1 cellular context compared by ENCODE assay signal in the genomic region with DNA sequence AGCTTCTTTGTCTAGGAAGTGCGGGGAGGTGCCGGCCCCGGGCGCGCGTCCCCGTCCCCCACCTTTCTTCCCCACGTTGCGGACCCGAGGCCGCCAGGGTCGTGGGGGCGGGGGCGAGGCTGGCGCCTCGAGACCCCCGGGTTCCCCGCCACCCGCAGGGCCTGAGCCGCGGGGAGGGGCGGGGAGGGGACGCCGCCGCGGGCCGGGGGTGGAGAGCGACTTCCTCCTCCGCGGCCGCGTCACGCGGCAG.
TF ChIP-seq lines count a peak whose summit lies in the region.

No MANE protein-coding gene starts in this region.

TF ChIP-seq in SK-N-SH treated with all-trans-retinoic acid at 6 μM for 48 hours, 23 proteins besides CTCF, POLR2A, EP300 and RAD21 (continued from another document):
- TF ChIP-seq, protein P1, sequence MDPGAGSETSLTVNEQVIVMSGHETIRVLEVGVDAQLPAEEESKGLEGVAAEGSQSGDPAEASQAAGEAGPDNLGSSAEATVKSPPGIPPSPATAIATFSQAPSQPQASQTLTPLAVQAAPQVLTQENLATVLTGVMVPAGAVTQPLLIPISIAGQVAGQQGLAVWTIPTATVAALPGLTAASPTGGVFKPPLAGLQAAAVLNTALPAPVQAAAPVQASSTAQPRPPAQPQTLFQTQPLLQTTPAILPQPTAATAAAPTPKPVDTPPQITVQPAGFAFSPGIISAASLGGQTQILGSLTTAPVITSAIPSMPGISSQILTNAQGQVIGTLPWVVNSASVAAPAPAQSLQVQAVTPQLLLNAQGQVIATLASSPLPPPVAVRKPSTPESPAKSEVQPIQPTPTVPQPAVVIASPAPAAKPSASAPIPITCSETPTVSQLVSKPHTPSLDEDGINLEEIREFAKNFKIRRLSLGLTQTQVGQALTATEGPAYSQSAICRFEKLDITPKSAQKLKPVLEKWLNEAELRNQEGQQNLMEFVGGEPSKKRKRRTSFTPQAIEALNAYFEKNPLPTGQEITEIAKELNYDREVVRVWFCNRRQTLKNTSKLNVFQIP (CRISPR knock-in tag; IDR thresholded peaks at IDR 0.05; ENCODE audit: borderline replicate concordance, low read depth): no peak
- TF ChIP-seq ZC3H10 (CRISPR knock-in tag; IDR thresholded peaks at IDR 0.05): no peak
- TF ChIP-seq OSR1 (CRISPR knock-in tag; IDR thresholded peaks at IDR 0.05): no peak
- TF ChIP-seq TOX (CRISPR knock-in tag; IDR thresholded peaks at IDR 0.05; ENCODE audit: borderline replicate concordance): no peak
- TF ChIP-seq, protein P2, sequence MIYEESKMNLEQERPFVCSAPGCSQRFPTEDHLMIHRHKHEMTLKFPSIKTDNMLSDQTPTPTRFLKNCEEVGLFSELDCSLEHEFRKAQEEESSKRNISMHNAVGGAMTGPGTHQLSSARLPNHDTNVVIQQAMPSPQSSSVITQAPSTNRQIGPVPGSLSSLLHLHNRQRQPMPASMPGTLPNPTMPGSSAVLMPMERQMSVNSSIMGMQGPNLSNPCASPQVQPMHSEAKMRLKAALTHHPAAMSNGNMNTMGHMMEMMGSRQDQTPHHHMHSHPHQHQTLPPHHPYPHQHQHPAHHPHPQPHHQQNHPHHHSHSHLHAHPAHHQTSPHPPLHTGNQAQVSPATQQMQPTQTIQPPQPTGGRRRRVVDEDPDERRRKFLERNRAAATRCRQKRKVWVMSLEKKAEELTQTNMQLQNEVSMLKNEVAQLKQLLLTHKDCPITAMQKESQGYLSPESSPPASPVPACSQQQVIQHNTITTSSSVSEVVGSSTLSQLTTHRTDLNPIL (CRISPR knock-in tag; IDR thresholded peaks at IDR 0.05; ENCODE audit: low read depth): no peak
- no peak for TF ChIP-seq ZFP3 (CRISPR knock-in tag; IDR thresholded peaks at IDR 0.05)
- no peak for TF ChIP-seq ESRRG (CRISPR knock-in tag; IDR thresholded peaks at IDR 0.05)
- TF ChIP-seq TCF4 (CRISPR knock-in tag; IDR thresholded peaks at IDR 0.05; ENCODE audit: borderline replicate concordance): no peak
- TF ChIP-seq ARNTL (CRISPR knock-in tag; IDR thresholded peaks at IDR 0.05; ENCODE audit: borderline replicate concordance, low read depth): no peak
- TF ChIP-seq ISL1 (CRISPR knock-in tag; IDR thresholded peaks at IDR 0.05): no peak
